ENCODE assay signal across 2 cellular contexts in genomic region chr5:27472875-27473274, GRCh38.
A peak's percentile ranks its signal among the peaks of the same experiment; 100 is the strongest.
TF ChIP-seq lines count a peak whose summit lies in the region.

No MANE protein-coding gene starts in this region.

TF ChIP-seq in IMR-90, 13 proteins besides CTCF, POLR2A, EP300 and RAD21:
- TF ChIP-seq USF2 (IDR thresholded peaks at IDR 0.05; ENCODE audit: low read depth, low read length) (no peak), CEBPB (IDR thresholded peaks at IDR 0.05; ENCODE audit: low read depth, low read length) (no peak), CHD1 (IDR thresholded peaks at IDR 0.05; ENCODE audit: low read depth, low read length) (no peak), RCOR1 (IDR thresholded peaks at IDR 0.05; ENCODE audit: insufficient replicate concordance, low read length) (no peak)

TF ChIP-seq in K562, 482 proteins besides CTCF, POLR2A, EP300 and RAD21 (continues in another document):
- TF ChIP-seq, protein P1, sequence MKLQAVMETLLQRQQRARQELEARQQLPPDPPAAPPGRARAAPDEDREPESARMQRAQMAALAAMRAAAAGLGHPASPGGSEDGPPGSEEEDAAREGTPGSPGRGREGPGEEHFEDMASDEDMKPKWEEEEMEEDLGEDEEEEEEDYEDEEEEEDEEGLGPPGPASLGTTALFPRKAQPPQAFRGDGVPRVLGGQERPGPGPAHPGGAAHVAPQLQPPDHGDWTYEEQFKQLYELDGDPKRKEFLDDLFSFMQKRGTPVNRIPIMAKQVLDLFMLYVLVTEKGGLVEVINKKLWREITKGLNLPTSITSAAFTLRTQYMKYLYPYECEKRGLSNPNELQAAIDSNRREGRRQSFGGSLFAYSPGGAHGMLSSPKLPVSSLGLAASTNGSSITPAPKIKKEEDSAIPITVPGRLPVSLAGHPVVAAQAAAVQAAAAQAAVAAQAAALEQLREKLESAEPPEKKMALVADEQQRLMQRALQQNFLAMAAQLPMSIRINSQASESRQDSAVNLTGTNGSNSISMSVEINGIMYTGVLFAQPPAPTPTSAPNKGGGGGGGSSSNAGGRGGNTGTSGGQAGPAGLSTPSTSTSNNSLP (IDR thresholded peaks at IDR 0.05; ENCODE audit: borderline replicate concordance, low read depth, low read length), result no peak
- TF ChIP-seq FOXJ3 (CRISPR knock-in tag; IDR thresholded peaks at IDR 0.05) (no peak), ZNF561 (CRISPR knock-in tag; conservative IDR thresholded peaks at IDR 0.05) (no peak), NCOA2 (IDR thresholded peaks at IDR 0.05; ENCODE audit: partially characterized antibody in 2 of 2) (no peak), HDAC3 (IDR thresholded peaks at IDR 0.05; ENCODE audit: borderline replicate concordance, partially characterized antibody) (no peak), ZNF133 (CRISPR knock-in tag; IDR thresholded peaks at IDR 0.05) (no peak), YY1 (IDR thresholded peaks at IDR 0.05; ENCODE audit: borderline replicate concordance in 1 of 3, control insufficient read depth in 1 of 3, extremely low read depth in 1 of 3, insufficient read depth in 3 of 3, insufficient read length in 1 of 3, insufficient replicate concordance in 2 of 3, low read depth in 1 of 3, low read length in 2 of 3) (peak in 1 of 3 experiments; percentile 76), RBBP5 (IDR thresholded peaks at IDR 0.05; ENCODE audit: borderline replicate concordance, insufficient read depth, low read length, poor library complexity, severe bottlenecking) (no peak), ZFP30 (CRISPR knock-in tag; IDR thresholded peaks at IDR 0.05; ENCODE audit: borderline replicate concordance) (no peak), NR2C1 (IDR thresholded peaks at IDR 0.05) (peak; percentile 26; the same call in 1 of the 2 replicates), NR2C1 (tag; IDR thresholded peaks at IDR 0.05) (peak; percentile 50), NR2C2 (CRISPR knock-in tag; IDR thresholded peaks at IDR 0.05) (no peak), NR2C2 (tag; IDR thresholded peaks at IDR 0.05) (peak; percentile 79), CHAMP1 (IDR thresholded peaks at IDR 0.05) (no peak), HOMEZ (CRISPR knock-in tag; IDR thresholded peaks at IDR 0.05) (no peak), ATF1 (CRISPR knock-in tag; IDR thresholded peaks at IDR 0.05) (no peak), ATF1 (tag; IDR thresholded peaks at IDR 0.05) (no peak), SP1 (CRISPR knock-in tag; IDR thresholded peaks at IDR 0.05) (no peak), ZNF318 (IDR thresholded peaks at IDR 0.05; ENCODE audit: borderline replicate concordance in 1 of 2, low read depth in 1 of 2) (no peak), IRF2 (CRISPR knock-in tag; IDR thresholded peaks at IDR 0.05) (no peak)
- TF ChIP-seq, protein P2, sequence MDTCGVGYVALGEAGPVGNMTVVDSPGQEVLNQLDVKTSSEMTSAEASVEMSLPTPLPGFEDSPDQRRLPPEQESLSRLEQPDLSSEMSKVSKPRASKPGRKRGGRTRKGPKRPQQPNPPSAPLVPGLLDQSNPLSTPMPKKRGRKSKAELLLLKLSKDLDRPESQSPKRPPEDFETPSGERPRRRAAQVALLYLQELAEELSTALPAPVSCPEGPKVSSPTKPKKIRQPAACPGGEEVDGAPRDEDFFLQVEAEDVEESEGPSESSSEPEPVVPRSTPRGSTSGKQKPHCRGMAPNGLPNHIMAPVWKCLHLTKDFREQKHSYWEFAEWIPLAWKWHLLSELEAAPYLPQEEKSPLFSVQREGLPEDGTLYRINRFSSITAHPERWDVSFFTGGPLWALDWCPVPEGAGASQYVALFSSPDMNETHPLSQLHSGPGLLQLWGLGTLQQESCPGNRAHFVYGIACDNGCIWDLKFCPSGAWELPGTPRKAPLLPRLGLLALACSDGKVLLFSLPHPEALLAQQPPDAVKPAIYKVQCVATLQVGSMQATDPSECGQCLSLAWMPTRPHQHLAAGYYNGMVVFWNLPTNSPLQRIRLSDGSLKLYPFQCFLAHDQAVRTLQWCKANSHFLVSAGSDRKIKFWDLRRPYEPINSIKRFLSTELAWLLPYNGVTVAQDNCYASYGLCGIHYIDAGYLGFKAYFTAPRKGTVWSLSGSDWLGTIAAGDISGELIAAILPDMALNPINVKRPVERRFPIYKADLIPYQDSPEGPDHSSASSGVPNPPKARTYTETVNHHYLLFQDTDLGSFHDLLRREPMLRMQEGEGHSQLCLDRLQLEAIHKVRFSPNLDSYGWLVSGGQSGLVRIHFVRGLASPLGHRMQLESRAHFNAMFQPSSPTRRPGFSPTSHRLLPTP (IDR thresholded peaks at IDR 0.05; ENCODE audit: borderline replicate concordance, extremely low read depth, insufficient read length), result no peak
- TF ChIP-seq, protein P3, sequence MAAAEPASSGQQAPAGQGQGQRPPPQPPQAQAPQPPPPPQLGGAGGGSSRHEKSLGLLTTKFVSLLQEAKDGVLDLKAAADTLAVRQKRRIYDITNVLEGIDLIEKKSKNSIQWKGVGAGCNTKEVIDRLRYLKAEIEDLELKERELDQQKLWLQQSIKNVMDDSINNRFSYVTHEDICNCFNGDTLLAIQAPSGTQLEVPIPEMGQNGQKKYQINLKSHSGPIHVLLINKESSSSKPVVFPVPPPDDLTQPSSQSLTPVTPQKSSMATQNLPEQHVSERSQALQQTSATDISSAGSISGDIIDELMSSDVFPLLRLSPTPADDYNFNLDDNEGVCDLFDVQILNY (CRISPR knock-in tag; IDR thresholded peaks at IDR 0.05), result no peak
- TF ChIP-seq, protein P4, sequence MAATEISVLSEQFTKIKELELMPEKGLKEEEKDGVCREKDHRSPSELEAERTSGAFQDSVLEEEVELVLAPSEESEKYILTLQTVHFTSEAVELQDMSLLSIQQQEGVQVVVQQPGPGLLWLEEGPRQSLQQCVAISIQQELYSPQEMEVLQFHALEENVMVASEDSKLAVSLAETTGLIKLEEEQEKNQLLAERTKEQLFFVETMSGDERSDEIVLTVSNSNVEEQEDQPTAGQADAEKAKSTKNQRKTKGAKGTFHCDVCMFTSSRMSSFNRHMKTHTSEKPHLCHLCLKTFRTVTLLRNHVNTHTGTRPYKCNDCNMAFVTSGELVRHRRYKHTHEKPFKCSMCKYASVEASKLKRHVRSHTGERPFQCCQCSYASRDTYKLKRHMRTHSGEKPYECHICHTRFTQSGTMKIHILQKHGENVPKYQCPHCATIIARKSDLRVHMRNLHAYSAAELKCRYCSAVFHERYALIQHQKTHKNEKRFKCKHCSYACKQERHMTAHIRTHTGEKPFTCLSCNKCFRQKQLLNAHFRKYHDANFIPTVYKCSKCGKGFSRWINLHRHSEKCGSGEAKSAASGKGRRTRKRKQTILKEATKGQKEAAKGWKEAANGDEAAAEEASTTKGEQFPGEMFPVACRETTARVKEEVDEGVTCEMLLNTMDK (IDR thresholded peaks at IDR 0.05; ENCODE audit: borderline replicate concordance, insufficient read depth, low read depth, low read length, poor library complexity, severe bottlenecking), result no peak
- TF ChIP-seq, protein P5, sequence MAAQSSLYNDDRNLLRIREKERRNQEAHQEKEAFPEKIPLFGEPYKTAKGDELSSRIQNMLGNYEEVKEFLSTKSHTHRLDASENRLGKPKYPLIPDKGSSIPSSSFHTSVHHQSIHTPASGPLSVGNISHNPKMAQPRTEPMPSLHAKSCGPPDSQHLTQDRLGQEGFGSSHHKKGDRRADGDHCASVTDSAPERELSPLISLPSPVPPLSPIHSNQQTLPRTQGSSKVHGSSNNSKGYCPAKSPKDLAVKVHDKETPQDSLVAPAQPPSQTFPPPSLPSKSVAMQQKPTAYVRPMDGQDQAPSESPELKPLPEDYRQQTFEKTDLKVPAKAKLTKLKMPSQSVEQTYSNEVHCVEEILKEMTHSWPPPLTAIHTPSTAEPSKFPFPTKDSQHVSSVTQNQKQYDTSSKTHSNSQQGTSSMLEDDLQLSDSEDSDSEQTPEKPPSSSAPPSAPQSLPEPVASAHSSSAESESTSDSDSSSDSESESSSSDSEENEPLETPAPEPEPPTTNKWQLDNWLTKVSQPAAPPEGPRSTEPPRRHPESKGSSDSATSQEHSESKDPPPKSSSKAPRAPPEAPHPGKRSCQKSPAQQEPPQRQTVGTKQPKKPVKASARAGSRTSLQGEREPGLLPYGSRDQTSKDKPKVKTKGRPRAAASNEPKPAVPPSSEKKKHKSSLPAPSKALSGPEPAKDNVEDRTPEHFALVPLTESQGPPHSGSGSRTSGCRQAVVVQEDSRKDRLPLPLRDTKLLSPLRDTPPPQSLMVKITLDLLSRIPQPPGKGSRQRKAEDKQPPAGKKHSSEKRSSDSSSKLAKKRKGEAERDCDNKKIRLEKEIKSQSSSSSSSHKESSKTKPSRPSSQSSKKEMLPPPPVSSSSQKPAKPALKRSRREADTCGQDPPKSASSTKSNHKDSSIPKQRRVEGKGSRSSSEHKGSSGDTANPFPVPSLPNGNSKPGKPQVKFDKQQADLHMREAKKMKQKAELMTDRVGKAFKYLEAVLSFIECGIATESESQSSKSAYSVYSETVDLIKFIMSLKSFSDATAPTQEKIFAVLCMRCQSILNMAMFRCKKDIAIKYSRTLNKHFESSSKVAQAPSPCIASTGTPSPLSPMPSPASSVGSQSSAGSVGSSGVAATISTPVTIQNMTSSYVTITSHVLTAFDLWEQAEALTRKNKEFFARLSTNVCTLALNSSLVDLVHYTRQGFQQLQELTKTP (IDR thresholded peaks at IDR 0.05; ENCODE audit: low read depth in 1 of 2, partially characterized antibody in 2 of 2), result no peak
